17 cellular contexts compared by ENCODE assay signal in genomic region chr16:19588661-19589060, GRCh38. TPM values are rescaled to one million over a fixed set of nuclear protein-coding genes. Genes with fewer than 3 reads are reported as not detected.
A peak's percentile ranks its signal among the peaks of the same experiment; 100 is the strongest.
DNase-seq lines count a peak whose midpoint lies in the region; ATAC-seq and TF ChIP-seq lines count a peak whose summit lies in the region.
"Had no signal": no experiment of that assay in that cellular context is flagged by ENCODE, and none has a peak within 500 bp of the region (broad histone marks: within the 10 kb centered on the region; RNA-seq: fewer than 3 reads in every experiment).

No MANE protein-coding gene starts in this region.

- no peak overlapping the region for H2BK120ac ChIP-seq in mesenchymal stem cell (ENCODE audit: low read depth, low read length)

- whole genome bisulfite sequencing in esophagus muscularis mucosa: 53% methylated on average over 5 of the region's 5 CpGs
- 100% methylated on average over 2 of the region's 5 CpGs for WGBS in mesenchymal stem cell

- no peak overlapping the region for H4K91ac ChIP-seq in mesenchymal stem cell (ENCODE audit: low read length)

- H3K14ac ChIP-seq in mesenchymal stem cell (ENCODE audit: low read length in 2 of 2): no peak overlapping the region

- H2AFZ ChIP-seq in ACC112 (ENCODE audit: low read length, unreplicated experiment): no peak overlapping the region
- no peak overlapping the region for H2AFZ ChIP-seq in mesenchymal stem cell (ENCODE audit: low read depth, low read length)
- H2AFZ ChIP-seq: hepatocyte had no signal

- no peak overlapping the region for H2BK12ac ChIP-seq in mesenchymal stem cell (ENCODE audit: low read length in 2 of 2)

- no peak overlapping the region for H3K4ac ChIP-seq in mesenchymal stem cell (ENCODE audit: low read depth in 1 of 2, low read length in 2 of 2)

- peak overlapping the region; percentile 75 for H3K9ac ChIP-seq in mesenchymal stem cell (ENCODE audit: low read length)

- ATAC-seq in GM21825 (IDR thresholded peaks at IDR 0.05; ENCODE audit: unreplicated experiment) (no peak), HG02610 (IDR thresholded peaks at IDR 0.05; ENCODE audit: unreplicated experiment) (no peak)
- ATAC-seq: pancreas had no signal

- TF ChIP-seq EP300 in esophagus muscularis mucosa (IDR thresholded peaks at IDR 0.05): no peak

- DNase-seq in NCI-H2171 (lab: John Stamatoyannopoulos, UW) (peak; percentile 58), esophagus muscularis mucosa (ENCODE audit: extremely low spot score) (no peak), mesenchymal stem cell (no peak), GM19238 (ENCODE audit: insufficient read length, low spot score) (no peak)
- DNase-seq in activated T-cell treated with anti-CD3 and anti-CD28 coated beads, Interleukin-2, amount 50 U/mL, for 1 hour: no peak
- DNase-seq: activated CD4-positive, alpha-beta T cell treated with anti-CD3 and anti-CD28 coated beads for 1 hour; activated T-cell treated with anti-CD3 and anti-CD28 coated beads, Interleukin-2, amount 50 U/mL, for 48 hours; cortex of kidney; H9; kidney glomerular epithelial cell; MV-4-11; pancreas; spleen had no signal

- no peak for TF ChIP-seq POLR2A in esophagus muscularis mucosa (IDR thresholded peaks at IDR 0.05; ENCODE audit: low read depth)

- H2AK5ac ChIP-seq in mesenchymal stem cell (ENCODE audit: low read length, severe bottlenecking): no peak overlapping the region

- no peaks in the 10 kb centered on the region for H3K27me3 ChIP-seq in ACC112 (ENCODE audit: insufficient read depth, low read length)
- H3K27me3 ChIP-seq in esophagus muscularis mucosa: no peaks in the 10 kb centered on the region
- H3K27me3 ChIP-seq in mesenchymal stem cell (ENCODE audit: control insufficient read depth in 1 of 2, insufficient read depth in 1 of 2, low read length in 2 of 2): no peaks in the 10 kb centered on the region
- H3K27me3 ChIP-seq: hepatocyte, pancreas, spleen had no signal

- H3K79me2 ChIP-seq in ACC112 (ENCODE audit: control insufficient read depth, insufficient read depth, low read length, unreplicated experiment): no peaks in the 10 kb centered on the region
- H3K79me2 ChIP-seq: hepatocyte had no signal

- no peak overlapping the region for H2BK5ac ChIP-seq in mesenchymal stem cell (ENCODE audit: low read depth, low read length, poor library complexity, severe bottlenecking)

- H3K79me1 ChIP-seq in mesenchymal stem cell (replicated peaks; ENCODE audit: low read length, poor library complexity, severe bottlenecking): peaks cover 9% of the 10 kb centered on the region

- no peak overlapping the region for H3K18ac ChIP-seq in mesenchymal stem cell (ENCODE audit: low read depth in 1 of 2, low read length in 2 of 2)

- H3K4me2 ChIP-seq in mesenchymal stem cell (ENCODE audit: low read length, poor library complexity, severe bottlenecking): no peak overlapping the region
- H3K4me2 ChIP-seq: hepatocyte had no signal

- H3K27ac ChIP-seq in ACC112 (ENCODE audit: low read depth, low read length): peak overlapping the region; percentile 70; the same call in 1 of the 2 replicates
- H3K27ac ChIP-seq in esophagus muscularis mucosa (replicated peaks in 1 of 4): peak overlapping the region; percentile 47 to 63 (median 56)
- no peak overlapping the region for H3K27ac ChIP-seq in mesenchymal stem cell (ENCODE audit: low read length, poor library complexity, severe bottlenecking)
- H3K27ac ChIP-seq: pancreas, spleen had no signal

- H3K36me3 ChIP-seq in ACC112 (ENCODE audit: insufficient read depth, low read length) (peaks cover 3% of the 10 kb centered on the region; the same call in 1 of the 2 replicates), esophagus muscularis mucosa (peaks cover 6 to 59% (median 42%) of the 10 kb centered on the region in 4 donors), mesenchymal stem cell (ENCODE audit: control insufficient read depth in 1 of 2, insufficient read depth in 2 of 2, low read depth in 1 of 2, low read length in 2 of 2) (peaks cover 23 to 47% of the 10 kb centered on the region in 2 experiments)

- H3K23ac ChIP-seq in mesenchymal stem cell (ENCODE audit: low read length in 2 of 2): no peak overlapping the region

- no peak overlapping the region for H2BK15ac ChIP-seq in mesenchymal stem cell (ENCODE audit: low read depth, poor library complexity, severe bottlenecking)

- no peak overlapping the region for H3K4me3 ChIP-seq in ACC112 (ENCODE audit: low read depth, low read length)
- no peak overlapping the region for H3K4me3 ChIP-seq in esophagus muscularis mucosa
- no peak overlapping the region for H3K4me3 ChIP-seq in mesenchymal stem cell (ENCODE audit: insufficient read depth in 1 of 2, low read depth in 1 of 2, low read length in 2 of 2)
- H3K4me3 ChIP-seq: hepatocyte, pancreas, spleen had no signal

- peaks cover 14% of the 10 kb centered on the region for H3K4me1 ChIP-seq in ACC112 (ENCODE audit: control insufficient read depth, insufficient read depth, low read length, unreplicated experiment)
- peaks cover 17 to 27% (median 26%) of the 10 kb centered on the region in 4 donors for H3K4me1 ChIP-seq in esophagus muscularis mucosa
- no peaks in the 10 kb centered on the region for H3K4me1 ChIP-seq in mesenchymal stem cell (ENCODE audit: control insufficient read depth, insufficient read depth, low read depth, low read length)
- H3K4me1 ChIP-seq: spleen had no signal

- intact Hi-C loops in esophagus muscularis mucosa (cut with DNase I): no loop called here

- TF ChIP-seq CTCF in esophagus muscularis mucosa (IDR thresholded peaks at IDR 0.05): no peak

- H4K8ac ChIP-seq in mesenchymal stem cell (ENCODE audit: low read length): no peak overlapping the region

- no peaks in the 10 kb centered on the region for H3K9me3 ChIP-seq in esophagus muscularis mucosa
- H3K9me3 ChIP-seq in mesenchymal stem cell (ENCODE audit: control insufficient read depth, low read length): no peaks in the 10 kb centered on the region
- H3K9me3 ChIP-seq: pancreas, spleen had no signal

RNA-seq across cellular contexts. Expression of gene VPS35L, which starts 33.2 kb away (rescaled TPM):
- total RNA-seq in esophagus muscularis mucosa: 10 to 100 TPM; 35.5 to 47.0 (median 38.1) TPM
- polyA plus RNA-seq in mesenchymal stem cell (2013, experiment 1 of 2): 60.5 TPM
- polyA plus RNA-seq in mesenchymal stem cell (2013, experiment 2 of 2): 56.6 TPM
